Comparison of ENCODE assay signal across 15 cellular contexts in the genomic region with DNA sequence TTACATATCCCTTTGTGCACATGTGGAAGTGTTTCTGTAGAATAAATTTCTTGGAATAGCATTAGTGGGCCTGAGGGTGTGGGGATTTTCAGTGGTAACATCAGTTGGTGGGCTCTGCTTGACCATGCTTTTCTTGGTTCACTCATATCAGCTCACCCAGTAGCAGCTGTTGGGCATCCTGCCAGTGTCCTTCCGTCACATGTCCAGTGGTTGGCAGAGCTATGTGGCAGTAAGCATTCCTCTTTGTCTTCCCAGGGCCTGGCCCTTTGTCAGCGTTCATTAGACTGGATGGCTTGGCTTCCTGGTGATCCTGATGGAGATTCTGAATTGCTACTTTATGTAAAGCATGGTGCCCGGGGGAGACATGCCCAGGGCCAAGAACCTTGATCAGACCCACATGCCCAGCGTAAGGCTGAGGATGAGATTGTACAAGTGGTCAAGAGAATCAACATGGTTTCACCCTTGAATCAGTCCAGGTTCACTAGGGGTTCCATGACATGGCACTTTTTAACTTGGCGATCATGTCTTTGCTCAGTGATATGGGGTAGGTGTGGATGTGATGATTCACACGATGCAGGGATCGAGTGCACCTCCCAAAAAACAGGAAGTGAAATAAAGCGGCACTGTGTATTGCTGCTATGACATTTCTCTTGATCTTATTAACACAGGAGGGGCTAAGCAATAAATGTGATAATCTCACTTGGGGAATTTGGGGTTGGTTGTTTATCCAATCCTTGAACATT.
DNase-seq lines count a peak whose midpoint lies in the region; ATAC-seq and TF ChIP-seq lines count a peak whose summit lies in the region.
"Had no signal": no experiment of that assay in that cellular context is flagged by ENCODE, and none has a peak within 500 bp of the region (broad histone marks: within the 10 kb centered on the region; RNA-seq: fewer than 3 reads in every experiment).

No MANE protein-coding gene starts in this region.

- H3K27me3 ChIP-seq in upper lobe of left lung, result no peaks in the 10 kb centered on the region
- H3K27me3 ChIP-seq: right lobe of liver had no signal

- H3K4me3 Mint-ChIP-seq in brain, result no peak overlapping the region
- H3K4me3 Mint-ChIP-seq: activated B cell treated with CpG ODN at 0.5 μM for 24 hours; activated T-cell treated with anti-CD3 and anti-CD28 coated beads, Interleukin-2, amount 50 U/mL, for 24 hours; type B pancreatic cell had no signal

- no peaks in the 10 kb centered on the region for H3K4me1 ChIP-seq in upper lobe of left lung
- H3K4me1 ChIP-seq: right lobe of liver had no signal

- H3K36me3 ChIP-seq in upper lobe of left lung, result no peaks in the 10 kb centered on the region
- H3K36me3 ChIP-seq: right lobe of liver had no signal

- no peak overlapping the region for H3K27ac ChIP-seq in upper lobe of left lung
- H3K27ac ChIP-seq: epithelial cell of prostate, right lobe of liver had no signal

- no peak for TF ChIP-seq CTCF in brain (conservative IDR thresholded peaks at IDR 0.05)
- TF ChIP-seq CTCF in upper lobe of left lung (IDR thresholded peaks at IDR 0.05), result no peak
- no peak for TF ChIP-seq CTCF in GM20000 (IDR thresholded peaks at IDR 0.05; ENCODE audit: extremely low read depth, missing control alignments)

- peak overlapping the region in 3 of 5 experiments; percentile 37 to 70 (median 68) for H3K27ac Mint-ChIP-seq in brain
- H3K27ac Mint-ChIP-seq: activated B cell treated with CpG ODN at 0.5 μM for 24 hours; activated T-cell treated with anti-CD3 and anti-CD28 coated beads, Interleukin-2, amount 50 U/mL, for 24 hours; type B pancreatic cell had no signal

- H3K9me3 Mint-ChIP-seq in brain, result peaks cover 0 to 9% (median 2%) of the 10 kb centered on the region in 5 experiments
- H3K9me3 Mint-ChIP-seq: activated B cell treated with CpG ODN at 0.5 μM for 24 hours had no signal

- DNase-seq in CD1c-positive myeloid dendritic cell (ENCODE audit: extremely low spot score) (peak; percentile 13), NCI-H2029 (lab: John Stamatoyannopoulos, UW) (peak; percentile 76), medulla oblongata (ENCODE audit: extremely low spot score) (peak; percentile 92), upper lobe of left lung (no peak), NCI-H748 (lab: John Stamatoyannopoulos, UW; ENCODE audit: unreplicated experiment) (no peak), GM20000 (ENCODE audit: low spot score) (no peak)
- DNase-seq in stimulated activated CD4-positive, alpha-beta T cell treated with anti-CD3 and anti-CD28 coated beads, Interleukin-1b, Interleukin-23, amount 100 ng/mL, for 48 hours, result no peak
- DNase-seq: activated B cell treated with CpG ODN at 0.5 μM for 24 hours; activated T-cell treated with anti-CD3 and anti-CD28 coated beads, Interleukin-2, amount 50 U/mL, for 24 hours; PC-3 had no signal

- no peak overlapping the region for H3K4me3 ChIP-seq in upper lobe of left lung
- H3K4me3 ChIP-seq: mucosa of descending colon, right lobe of liver had no signal

- H3K27me3 Mint-ChIP-seq in brain, result no peaks in the 10 kb centered on the region
- H3K27me3 Mint-ChIP-seq: activated B cell treated with CpG ODN at 0.5 μM for 24 hours, type B pancreatic cell had no signal

- H3K9me3 ChIP-seq in upper lobe of left lung, result no peaks in the 10 kb centered on the region
- H3K9me3 ChIP-seq: mucosa of descending colon, right lobe of liver had no signal

- no peaks in the 10 kb centered on the region for H3K36me3 Mint-ChIP-seq in brain
- H3K36me3 Mint-ChIP-seq: type B pancreatic cell had no signal

- no peak for TF ChIP-seq POLR2A in upper lobe of left lung (IDR thresholded peaks at IDR 0.05)

- ATAC-seq in upper lobe of left lung (ENCODE audit: low FRiP score in 2 of 2), result no peak
- ATAC-seq: mucosa of descending colon, PC-3, right lobe of liver had no signal

- TF ChIP-seq EP300 in upper lobe of left lung (IDR thresholded peaks at IDR 0.05), result no peak

- peaks cover 27% of the 10 kb centered on the region for H3K4me1 Mint-ChIP-seq in brain
- H3K4me1 Mint-ChIP-seq: activated B cell treated with CpG ODN at 0.5 μM for 24 hours had no signal

- 60 to 65% methylated on average over 8 of the region's 8 CpGs for WGBS in upper lobe of left lung, 2 donors

Comparison
In these comparisons a context has a peak if more than half of its experiments do, and no peak if none do; other contexts are left out.
1. DNase-seq: peak in CD1c-positive myeloid dendritic cell (single experiment), NCI-H2029 (single experiment) and medulla oblongata (single experiment); none in upper lobe of left lung (0 of 2), stimulated activated CD4-positive, alpha-beta T cell treated with anti-CD3 and anti-CD28 coated beads, Interleukin-1b, Interleukin-23, amount 100 ng/mL, for 48 hours (single experiment), NCI-H748 (single experiment) and GM20000 (single experiment).